ENCODE assay signal across 29 cellular contexts in genomic region chr16:21704733-21705132, GRCh38. TPM values are rescaled to one million over a fixed set of nuclear protein-coding genes. Genes with fewer than 3 reads are reported as not detected.
DNase-seq lines count a peak whose midpoint lies in the region; ATAC-seq and TF ChIP-seq lines count a peak whose summit lies in the region.
"Had no signal": no experiment of that assay in that cellular context is flagged by ENCODE, and none has a peak within 500 bp of the region (broad histone marks: within the 10 kb centered on the region; RNA-seq: fewer than 3 reads in every experiment).

No MANE protein-coding gene starts in this region.

- no peak overlapping the region for H3K4me3 Mint-ChIP-seq in stimulated activated naive B cell treated with anti-CD40 and anti-IgM and Interleukin-4, amounts not matched to agents 10 μg/mL and 1 μg/mL and 100 μg/mL, for 72 hours

- no peak overlapping the region for H3K27ac ChIP-seq in RWPE1

- CTCF ChIA-PET in RWPE1 (lab: Yijun Ruan, JAX), result interaction anchor here (0.6 kb wide), 1 partner anchor 914 kb away, joined by 5 read pairs; no protein-coding TSS in a partner anchor

- peaks cover 14 to 19% of the 10 kb centered on the region in 2 donors for H3K4me1 Mint-ChIP-seq in stimulated activated naive B cell treated with anti-CD40 and anti-IgM and Interleukin-4, amounts not matched to agents 10 μg/mL and 1 μg/mL and 100 μg/mL, for 72 hours

- no peak for TF ChIP-seq CTCF in NB4 (IDR thresholded peaks at IDR 0.05; ENCODE audit: low read depth, low read length)
- TF ChIP-seq CTCF in RWPE1 (conservative IDR thresholded peaks at IDR 0.05; ENCODE audit: low read depth), result no peak

- no peaks in the 10 kb centered on the region for H3K9me3 Mint-ChIP-seq in stimulated activated naive B cell treated with anti-CD40 and anti-IgM and Interleukin-4, amounts not matched to agents 10 μg/mL and 1 μg/mL and 100 μg/mL, for 72 hours

- POLR2A ChIA-PET in RWPE1 (lab: Yijun Ruan, JAX; ENCODE audit: low non-redundant PET), result no interaction called here

- H3K36me3 Mint-ChIP-seq in stimulated activated naive B cell treated with anti-CD40 and anti-IgM and Interleukin-4, amounts not matched to agents 10 μg/mL and 1 μg/mL and 100 μg/mL, for 72 hours, result peaks cover 0 to 2% of the 10 kb centered on the region in 2 donors

- no peak overlapping the region for H3K4me3 ChIP-seq in NB4 (ENCODE audit: low read depth, low read length)

- TF ChIP-seq POLR2A in NB4 (IDR thresholded peaks at IDR 0.05; ENCODE audit: extremely low read depth, insufficient read length), result no peak

- ATAC-seq in stimulated activated naive B cell treated with anti-CD40 and anti-IgM and Interleukin-4, amounts not matched to agents 10 μg/mL and 1 μg/mL and 100 μg/mL, for 72 hours (replicated peaks), result no peak
- ATAC-seq: HCT116, HepG2 had no signal

- H3K27me3 Mint-ChIP-seq in stimulated activated naive B cell treated with anti-CD40 and anti-IgM and Interleukin-4, amounts not matched to agents 10 μg/mL and 1 μg/mL and 100 μg/mL, for 72 hours, result peaks cover 7 to 16% of the 10 kb centered on the region in 2 donors

- peak; percentile 7 for DNase-seq in DMS53 (lab: John Stamatoyannopoulos, UW)
- no peak for DNase-seq in DMS53 treated with DMSO at 0.1 percent for 48 hours (lab: John Stamatoyannopoulos, UW; ENCODE audit: unreplicated experiment)
- DNase-seq in HT1080 (ENCODE audit: low read depth), result peak; percentile 15
- peak; percentile 27 for DNase-seq in NB4 (ENCODE audit: low read depth)
- no peak for DNase-seq in stimulated activated naive B cell treated with anti-CD40 and anti-IgM and Interleukin-4, amounts not matched to agents 10 μg/mL and 1 μg/mL and 100 μg/mL, for 72 hours
- no peak for DNase-seq in RWPE1 (ENCODE audit: low spot score)
- no peak for DNase-seq in nucleus accumbens (lab: John Stamatoyannopoulos, UW)
- DNase-seq in kidney tubule cell (ENCODE audit: low spot score), result no peak
- DNase-seq: 8988T, ACHN, DMS79, GF-D8, KG1, NCI-H1092 treated with DMSO at 0.1 percent for 48 hours, NCI-H1436, NCI-H187, NCI-H2081 treated with DMSO at 0.1 percent for 48 hours, NCI-H2171, NCI-H345, NCI-H524 treated with DMSO at 0.1 percent for 48 hours, RPMI8226, SHP77, T-helper 1 cell had no signal

- peak overlapping the region; percentile 20 for H3K27ac Mint-ChIP-seq in stimulated activated naive B cell treated with anti-CD40 and anti-IgM and Interleukin-4, amounts not matched to agents 10 μg/mL and 1 μg/mL and 100 μg/mL, for 72 hours

RNA-seq across cellular contexts. Expression of gene OTOA, which starts 41.0 kb away (rescaled TPM):
- 0.07 and 0.11 TPM in 2 replicates for total RNA-seq in HT1080 (2014; rRNA removed; shearing (Covaris generic))
- polyA plus RNA-seq in HT1080 (2015; cell fraction: cytosol; rRNA removed), result 0.09 TPM in 1 of 2 replicates, not detected in the other
- polyA plus RNA-seq in HT1080 (2015; cell fraction: nucleus; rRNA removed), result 0.07 and 0.10 TPM in 2 replicates
- total RNA-seq: H4, SK-MEL-5 had no signal

RNA-seq across cellular contexts. Expression of gene IGSF6, which starts 52.3 kb away (rescaled TPM):
- total RNA-seq in HT1080 (2014; rRNA removed; shearing (Covaris generic)), result not detected in 2 replicates
- polyA plus RNA-seq in HT1080 (2015; cell fraction: cytosol; rRNA removed), result not detected in 2 replicates
- not detected in 2 replicates for polyA plus RNA-seq in HT1080 (2015; cell fraction: nucleus; rRNA removed)
- total RNA-seq: H4, HepG2, HT-29, SK-MEL-5 had no signal
- polyA plus RNA-seq: BJ, HepG2 had no signal

Comparison
In these comparisons a context has a peak if more than half of its experiments do, and no peak if none do; other contexts are left out.
1. DNase-seq: peak in DMS53 (single experiment), HT1080 (single experiment) and NB4 (single experiment); none in DMS53 treated with DMSO at 0.1 percent for 48 hours (single experiment), stimulated activated naive B cell treated with anti-CD40 and anti-IgM and Interleukin-4, amounts not matched to agents 10 μg/mL and 1 μg/mL and 100 μg/mL, for 72 hours (single experiment), RWPE1 (single experiment), nucleus accumbens (0 of 56) and kidney tubule cell (single experiment).